In the genomic region with DNA sequence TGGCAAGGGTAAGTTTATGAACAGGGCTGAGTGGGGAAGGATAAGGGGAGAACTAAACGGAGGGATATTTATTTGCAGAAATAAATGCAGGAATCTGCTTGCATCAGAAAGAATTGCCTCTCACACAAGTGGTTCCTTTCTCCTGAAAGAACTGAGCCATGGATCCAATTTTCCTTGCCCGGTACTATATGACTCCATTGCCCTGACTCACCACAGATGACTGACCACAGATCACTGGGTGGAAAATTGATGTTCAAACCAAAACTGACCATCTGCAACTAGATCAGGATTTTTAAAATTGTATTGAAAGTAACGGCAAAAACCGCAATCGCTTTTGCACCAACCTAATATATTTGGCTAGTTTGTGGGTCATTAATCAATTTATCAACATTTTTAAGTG, we compare ENCODE assay signal across 1 cellular context.
TF ChIP-seq lines count a peak whose summit lies in the region.

No MANE protein-coding gene starts in this region.

TF ChIP-seq in K562, 482 proteins besides CTCF, POLR2A, EP300 and RAD21:
- TF ChIP-seq FOSL1 (tag; conservative IDR thresholded peaks at IDR 0.05), result peak; percentile 42; the same call in 1 of the 2 replicates
- TF ChIP-seq ESRRB (CRISPR knock-in tag; IDR thresholded peaks at IDR 0.05; ENCODE audit: borderline replicate concordance), result no peak
